ENCODE assay signal across 13 cellular contexts in the genomic region with DNA sequence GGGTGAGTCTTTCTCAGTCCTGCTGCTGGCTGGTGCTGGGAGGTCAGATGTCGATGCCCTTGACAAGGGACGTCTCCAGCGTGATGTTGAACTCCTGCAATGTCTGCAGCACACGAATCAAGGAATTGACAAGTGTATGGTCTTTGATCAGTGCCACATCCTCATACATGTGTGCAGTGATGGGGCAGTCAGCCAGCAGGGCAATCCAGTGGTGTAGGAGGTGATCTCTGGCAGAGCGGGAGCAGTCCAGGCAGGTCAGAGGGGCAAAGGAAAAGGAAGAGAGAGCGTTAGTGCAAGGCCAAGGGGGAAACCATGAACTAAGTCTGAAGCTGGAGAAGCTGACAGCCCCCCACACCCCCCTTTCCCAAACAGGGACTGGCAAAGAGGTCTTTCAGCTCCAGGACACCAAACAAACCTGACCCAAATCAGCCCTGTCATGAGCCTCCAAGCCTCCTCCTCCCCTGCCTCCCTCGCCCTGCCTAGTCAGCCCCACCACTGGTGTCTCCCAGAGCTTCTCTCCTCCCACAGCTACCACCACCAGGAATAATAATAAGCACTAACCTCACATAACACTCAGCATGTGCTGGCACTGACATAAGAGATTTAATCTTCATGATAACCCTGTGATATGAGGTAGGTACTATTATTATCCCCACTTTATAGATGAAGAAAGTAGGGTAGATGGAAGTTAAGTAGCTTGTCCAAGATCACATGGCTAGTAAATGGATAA. TPM values are rescaled to one million over a fixed set of nuclear protein-coding genes. Genes with fewer than 3 reads are reported as not detected.
DNase-seq lines count a peak whose midpoint lies in the region; ATAC-seq and TF ChIP-seq lines count a peak whose summit lies in the region.
"Had no signal": no experiment of that assay in that cellular context is flagged by ENCODE, and none has a peak within 500 bp of the region (broad histone marks: within the 10 kb centered on the region; RNA-seq: fewer than 3 reads in every experiment).

No MANE protein-coding gene starts in this region.

- 47 to 68% (median 54%) methylated on average over 4 to 7 of the region's 7 CpGs for WGBS in adrenal gland, 4 donors
- WGBS in lower leg skin, 2 donors = 65 to 76% methylated on average over 7 of the region's 7 CpGs

- peaks cover 0 to 38% of the 10 kb centered on the region in 2 donors for H3K36me3 ChIP-seq in adrenal gland (replicated peaks in 1 of 2)

- no peaks in the 10 kb centered on the region for H3K27me3 ChIP-seq in adrenal gland

- peaks cover 0 to 38% of the 10 kb centered on the region in 2 donors for H3K4me1 ChIP-seq in adrenal gland (replicated peaks in 1 of 2)

- no peak for ATAC-seq in HG03196 (IDR thresholded peaks at IDR 0.05; ENCODE audit: unreplicated experiment)

- intact Hi-C loops in adrenal gland (cut with DNase I) = loop anchor here (5.0 kb wide), 2 partner anchors 122 to 227 kb away; partner anchors contain the start of gene AKIP1 (in 1 of the 2)
- intact Hi-C loops in lower leg skin (cut with DNase I; ENCODE audit: low total_unique reads) = loop anchor here (10.0 kb wide), 1 partner anchor 135 kb away; the partner anchor contains the start of gene NRIP3

- H3K4me3 ChIP-seq in adrenal gland (no peak overlapping the region), lower leg skin (ENCODE audit: low read depth, poor library complexity, severe bottlenecking) (no peak overlapping the region)
- H3K4me3 ChIP-seq: coronary artery had no signal

- H3K9me3 ChIP-seq in adrenal gland (replicated peaks in 1 of 3) = no peaks in the 10 kb centered on the region

- TF ChIP-seq POLR2A in adrenal gland (IDR thresholded peaks at IDR 0.05) (no peak), lower leg skin (IDR thresholded peaks at IDR 0.05) (no peak)

- peak; percentile 18 for DNase-seq in A172 (ENCODE audit: low spot score)
- peak; percentile 37 for DNase-seq in Daoy (ENCODE audit: low read depth)
- DNase-seq in adrenal gland = no peak
- DNase-seq in myocyte (ENCODE audit: low read depth) = peak; percentile 25
- no peak for DNase-seq in NOMO-1 treated with dmso at 0.1 percent for 144 hours (lab: John Stamatoyannopoulos, UW; ENCODE audit: unreplicated experiment)
- no peak for DNase-seq in lower leg skin (ENCODE audit: low spot score in 2 of 2)
- no peak for DNase-seq in NCI-H187 (lab: John Stamatoyannopoulos, UW)
- DNase-seq: activated CD8-positive, alpha-beta memory T cell treated with anti-CD3 and anti-CD28 coated beads, Interleukin-2, amount 50 U/mL, for 48 hours; hippocampal formation; stimulated activated naive CD4-positive, alpha-beta T cell had no signal

- TF ChIP-seq CTCF in adrenal gland (IDR thresholded peaks at IDR 0.05) (no peak), lower leg skin (IDR thresholded peaks at IDR 0.05) (no peak)

- H3K27ac ChIP-seq in adrenal gland = peak overlapping the region in 3 of 5 donors; percentile 24 to 79 (median 76)
- H3K27ac ChIP-seq: KMS-11 had no signal

RNA-seq across cellular contexts. Expression of gene SCUBE2, which starts 48.4 kb away (rescaled TPM):
- total RNA-seq in A172 (2014; rRNA removed; shearing (Covaris generic)) = 0.47 TPM in 1 of 2 replicates, not detected in the other
- 0.18 and 0.51 TPM in 2 replicates for total RNA-seq in Daoy (2014; rRNA removed; shearing (Covaris generic))
- total RNA-seq in adrenal gland = 10 to 100 TPM in 2 of 8 donors, 1 to 10 TPM in 6; 1.9 to 47.6 (median 5.5) TPM
- 1 to 10 TPM; 2.3 to 3.8 (median 3.7) TPM for polyA plus RNA-seq in adrenal gland
- total RNA-seq in myocyte = 1.2 and 8.4 TPM in 2 replicates
- 7.9 TPM for polyA plus RNA-seq in myocyte (2012)
- 10 to 100 TPM in 2 of 4 donors, 1 to 10 TPM in 2; 4.4 to 17.3 (median 10.3) TPM for total RNA-seq in lower leg skin

Comparison
In these comparisons a context has a peak if more than half of its experiments do, and no peak if none do; other contexts are left out.
1. DNase-seq: peak in A172 (single experiment), Daoy (single experiment) and myocyte (single experiment); none in adrenal gland (0 of 7), NOMO-1 treated with dmso at 0.1 percent for 144 hours (single experiment), lower leg skin (0 of 2) and NCI-H187 (0 of 2).